ENCODE assay signal across 8 cellular contexts in the genomic region with DNA sequence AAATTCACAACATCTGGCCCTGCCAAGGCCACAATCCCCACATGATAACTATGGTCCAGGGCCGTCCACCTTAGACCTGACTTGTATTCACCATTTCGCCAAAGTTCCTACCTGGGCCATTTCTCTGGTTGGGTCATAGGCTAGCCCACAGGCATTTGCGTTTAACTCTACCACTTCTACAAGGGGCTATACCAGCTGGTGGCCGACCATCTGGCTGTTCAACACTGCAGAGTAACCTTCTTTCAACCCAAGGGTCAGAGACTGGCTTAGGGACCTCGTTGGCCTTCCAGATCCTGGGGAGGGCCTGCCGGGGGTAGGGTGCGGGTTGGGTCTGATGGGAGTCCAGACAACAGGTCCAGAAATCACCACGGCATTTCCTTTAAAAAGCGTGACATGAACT.
"Had no signal": no experiment of that assay in that cellular context is flagged by ENCODE, and none has a peak within 500 bp of the region (broad histone marks: within the 10 kb centered on the region; RNA-seq: fewer than 3 reads in every experiment).

No MANE protein-coding gene starts in this region.

- H3K4me1 ChIP-seq: HAP-1 had no signal

- ATAC-seq: HCT116, K562 had no signal

- H3K9me3 Mint-ChIP-seq: HFFc6 had no signal

- H3K27ac ChIP-seq: GM23248 had no signal

- H3K36me3 ChIP-seq: HAP-1 had no signal

- H3K9me3 ChIP-seq: HAP-1 had no signal

- H3K27ac Mint-ChIP-seq: HFFc6 had no signal

- H3K4me3 Mint-ChIP-seq: HFFc6 had no signal

- DNase-seq: GM23248, GOT3, H7, HFFc6, IMR-90 had no signal

- H3K4me3 ChIP-seq: GM23248, HAP-1, K562 had no signal
